Comparison of ENCODE assay signal across 8 cellular contexts in the genomic region with DNA sequence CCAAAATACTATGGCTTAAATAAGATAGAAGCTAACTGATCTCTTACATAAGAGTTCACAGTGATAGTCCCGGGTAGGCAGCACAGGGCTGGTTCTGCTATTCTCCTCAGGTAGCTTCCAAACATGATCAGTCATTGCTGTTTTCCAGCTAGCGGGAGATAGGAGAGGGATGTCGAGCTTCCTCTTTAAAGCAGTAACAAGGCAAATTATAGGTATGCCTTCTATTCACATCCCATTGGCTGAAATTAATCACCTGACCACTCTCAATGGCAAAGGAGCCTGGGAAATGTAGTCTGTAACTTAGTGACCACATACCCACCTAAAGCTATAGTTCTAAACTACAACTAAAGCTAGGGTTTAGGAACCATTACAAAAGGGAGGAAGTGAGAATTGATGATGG. TPM values are rescaled to one million over a fixed set of nuclear protein-coding genes. Genes with fewer than 3 reads are reported as not detected.
DNase-seq lines count a peak whose midpoint lies in the region; ATAC-seq and TF ChIP-seq lines count a peak whose summit lies in the region.

No MANE protein-coding gene starts in this region.

- CTCF ChIA-PET in activated B cell treated with CpG ODN at 0.5 μM for 24 hours (lab: Charles Lee) = no interaction called here

- H3K27ac ChIP-seq in esophagus squamous epithelium = no peak overlapping the region

- ATAC-seq in GM19395 (IDR thresholded peaks at IDR 0.05; ENCODE audit: unreplicated experiment) = peak; percentile 98
- peak; percentile 97 for ATAC-seq in HG03196 (IDR thresholded peaks at IDR 0.05; ENCODE audit: unreplicated experiment)
- ATAC-seq in activated B cell treated with CpG ODN at 0.5 μM for 24 hours (ENCODE audit: low read depth) = peak; percentile 97

- DNase-seq in ELF-1 (ENCODE audit: low read depth, low spot score) (peak; percentile 48), NCI-H345 treated with DMSO at 0.1 percent for 48 hours (lab: John Stamatoyannopoulos, UW; ENCODE audit: unreplicated experiment) (peak; percentile 10), activated B cell treated with CpG ODN at 0.5 μM for 24 hours (no peak), iPS DF 4.7 (ENCODE audit: extremely low read depth, low spot score) (peak; percentile 68), type B pancreatic cell (ENCODE audit: extremely low spot score, unreplicated experiment) (no peak), esophagus squamous epithelium (lab: John Stamatoyannopoulos, UW) (no peak)

- peaks cover 0 to 5% (median 0%) of the 10 kb centered on the region in 4 donors for H3K27me3 ChIP-seq in esophagus squamous epithelium

- WGBS in esophagus squamous epithelium, 2 donors = 0 to 12% methylated on average over 3 of the region's 3 CpGs

- H3K4me3 ChIP-seq in esophagus squamous epithelium = no peak overlapping the region

- H3K27me3 Mint-ChIP-seq in activated B cell treated with CpG ODN at 0.5 μM for 24 hours = peaks cover 6% of the 10 kb centered on the region
- peaks cover 20% of the 10 kb centered on the region for H3K27me3 Mint-ChIP-seq in type B pancreatic cell

- TF ChIP-seq CTCF in activated B cell treated with CpG ODN at 0.5 μM for 24 hours (IDR thresholded peaks at IDR 0.05) (no peak), type B pancreatic cell (conservative IDR thresholded peaks at IDR 0.05) (no peak), esophagus squamous epithelium (IDR thresholded peaks at IDR 0.05) (no peak)

- no peak overlapping the region for H3K27ac Mint-ChIP-seq in activated B cell treated with CpG ODN at 0.5 μM for 24 hours
- H3K27ac Mint-ChIP-seq in type B pancreatic cell = no peak overlapping the region

- no peaks in the 10 kb centered on the region for H3K4me1 ChIP-seq in esophagus squamous epithelium

- no peaks in the 10 kb centered on the region for H3K36me3 Mint-ChIP-seq in activated B cell treated with CpG ODN at 0.5 μM for 24 hours (ENCODE audit: low read depth)
- H3K36me3 Mint-ChIP-seq in type B pancreatic cell = no peaks in the 10 kb centered on the region

- POLR2A ChIA-PET in activated B cell treated with CpG ODN at 0.5 μM for 24 hours (lab: Charles Lee) = interaction anchor here (0.9 kb wide), 1 partner anchor 34 kb away, joined by 3 read pairs; a partner anchor contains a TSS

- H3K9me3 Mint-ChIP-seq in activated B cell treated with CpG ODN at 0.5 μM for 24 hours (no peaks in the 10 kb centered on the region), type B pancreatic cell (no peaks in the 10 kb centered on the region)

- H3K4me1 Mint-ChIP-seq in activated B cell treated with CpG ODN at 0.5 μM for 24 hours (peaks cover 5% of the 10 kb centered on the region), type B pancreatic cell (ENCODE audit: unreplicated experiment) (peaks cover 5% of the 10 kb centered on the region)

- H3K9me3 ChIP-seq in esophagus squamous epithelium = no peaks in the 10 kb centered on the region

- H3K4me3 Mint-ChIP-seq in activated B cell treated with CpG ODN at 0.5 μM for 24 hours = peak overlapping the region; percentile 69
- H3K4me3 Mint-ChIP-seq in type B pancreatic cell = peak overlapping the region; percentile 83

- intact Hi-C loops in activated B cell treated with CpG ODN at 0.5 μM for 24 hours (cut with micrococcal nuclease) = loop anchor here (1.0 kb wide), 1 partner anchor 35 kb away; a partner anchor contains a TSS
- intact Hi-C loops in esophagus squamous epithelium (cut with DNase I) = no loop called here

- TF ChIP-seq POLR2A in esophagus squamous epithelium (IDR thresholded peaks at IDR 0.05) = no peak

- no peaks in the 10 kb centered on the region for H3K36me3 ChIP-seq in esophagus squamous epithelium

RNA-seq across cellular contexts. Expression of a gene that starts 34.5 kb away (rescaled TPM):
- total RNA-seq in activated B cell treated with CpG ODN at 0.5 μM for 24 hours (30.2 and 32.1 TPM in 2 replicates), type B pancreatic cell (ENCODE audit: low replicate concordance) (18.5 and 36.9 TPM in 2 replicates), esophagus squamous epithelium (10 to 100 TPM; 14.4 to 32.6 (median 25.3) TPM)

Comparison
In these comparisons a context has a peak if more than half of its experiments do, and no peak if none do; other contexts are left out.
1. DNase-seq: peak in ELF-1 (single experiment), NCI-H345 treated with DMSO at 0.1 percent for 48 hours (single experiment) and iPS DF 4.7 (single experiment); none in activated B cell treated with CpG ODN at 0.5 μM for 24 hours (single experiment), type B pancreatic cell (single experiment) and esophagus squamous epithelium (single experiment).
2. Peak in every context shown above with its lines, with median percentiles within 50 percentile points of each other: ATAC-seq.